In the genomic region with DNA sequence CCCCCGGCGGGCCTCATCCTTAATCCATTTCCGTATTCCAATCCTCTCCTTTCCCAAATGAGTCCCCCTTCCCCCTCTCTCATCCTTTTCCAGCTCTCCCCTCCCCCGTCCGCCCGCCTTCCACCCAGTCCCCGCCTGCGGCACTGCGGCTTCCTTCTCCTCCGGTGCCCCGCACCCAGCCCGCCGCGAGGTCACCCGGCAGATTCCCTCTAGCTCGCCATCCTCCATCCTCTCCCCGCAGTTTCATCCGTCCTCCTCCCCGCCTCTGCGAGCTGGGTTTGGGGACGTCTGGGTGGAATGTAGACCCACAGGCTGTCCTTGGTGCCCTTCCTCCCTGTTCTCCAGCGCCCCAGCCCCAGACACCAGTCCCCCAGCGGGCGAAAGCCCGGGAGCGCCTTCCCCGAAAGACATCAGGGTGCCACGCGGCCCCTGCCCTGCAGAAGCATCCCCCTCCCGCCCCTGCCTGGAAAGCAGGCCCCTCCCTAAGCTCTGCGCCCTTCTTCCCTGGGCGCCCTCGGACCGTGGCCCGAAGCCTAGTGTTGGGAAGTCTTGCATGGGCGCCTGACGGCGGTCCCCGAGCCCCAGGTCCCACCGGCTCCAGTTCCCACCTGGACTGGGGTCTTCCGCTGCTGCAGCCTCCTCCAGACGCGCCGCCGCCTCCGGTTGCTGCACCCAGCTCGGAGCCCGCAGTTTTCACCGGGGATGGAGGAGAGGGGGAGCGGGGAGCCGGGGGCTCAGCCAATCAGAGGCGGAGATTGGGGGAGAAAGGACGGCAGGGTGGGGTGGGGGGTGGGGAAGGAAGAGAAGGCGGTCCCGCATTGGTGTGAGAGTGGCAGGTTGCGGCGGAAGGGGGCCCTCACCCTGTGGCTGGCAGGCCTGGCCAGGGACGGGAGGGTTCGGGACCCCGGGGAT, we compare ENCODE assay signal across 1 cellular context.
A peak's percentile ranks its signal among the peaks of the same experiment; 100 is the strongest.
TF ChIP-seq lines count a peak whose summit lies in the region.

Gene THY1, minus strand, starts transcription at position 668 of the 912 bp plus-strand sequence. CDS start 2,267 bp downstream, outside the sequence.

TF ChIP-seq in WTC11, 78 proteins besides CTCF, POLR2A, EP300 and RAD21 (continued from another document and continues in another):
- TF ChIP-seq HMGXB4 (CRISPR knock-in tag; IDR thresholded peaks at IDR 0.05): no peak
- TF ChIP-seq ZNF138 (CRISPR knock-in tag; conservative IDR thresholded peaks at IDR 0.05): no peak
- TF ChIP-seq, protein P1, sequence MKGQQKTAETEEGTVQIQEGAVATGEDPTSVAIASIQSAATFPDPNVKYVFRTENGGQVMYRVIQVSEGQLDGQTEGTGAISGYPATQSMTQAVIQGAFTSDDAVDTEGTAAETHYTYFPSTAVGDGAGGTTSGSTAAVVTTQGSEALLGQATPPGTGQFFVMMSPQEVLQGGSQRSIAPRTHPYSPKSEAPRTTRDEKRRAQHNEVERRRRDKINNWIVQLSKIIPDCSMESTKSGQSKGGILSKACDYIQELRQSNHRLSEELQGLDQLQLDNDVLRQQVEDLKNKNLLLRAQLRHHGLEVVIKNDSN (CRISPR knock-in tag; IDR thresholded peaks at IDR 0.05): no peak
- peak; percentile 66; the same call in 1 of the 2 replicates for TF ChIP-seq ARID4B (CRISPR knock-in tag; IDR thresholded peaks at IDR 0.05; ENCODE audit: borderline replicate concordance)
- TF ChIP-seq, protein P2, sequence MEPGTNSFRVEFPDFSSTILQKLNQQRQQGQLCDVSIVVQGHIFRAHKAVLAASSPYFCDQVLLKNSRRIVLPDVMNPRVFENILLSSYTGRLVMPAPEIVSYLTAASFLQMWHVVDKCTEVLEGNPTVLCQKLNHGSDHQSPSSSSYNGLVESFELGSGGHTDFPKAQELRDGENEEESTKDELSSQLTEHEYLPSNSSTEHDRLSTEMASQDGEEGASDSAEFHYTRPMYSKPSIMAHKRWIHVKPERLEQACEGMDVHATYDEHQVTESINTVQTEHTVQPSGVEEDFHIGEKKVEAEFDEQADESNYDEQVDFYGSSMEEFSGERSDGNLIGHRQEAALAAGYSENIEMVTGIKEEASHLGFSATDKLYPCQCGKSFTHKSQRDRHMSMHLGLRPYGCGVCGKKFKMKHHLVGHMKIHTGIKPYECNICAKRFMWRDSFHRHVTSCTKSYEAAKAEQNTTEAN (CRISPR knock-in tag; IDR thresholded peaks at IDR 0.05): 0 out of 2 replicates have a peak, but pooled peaks have one; percentile 23
- no peak for TF ChIP-seq ZNF396 (CRISPR knock-in tag; IDR thresholded peaks at IDR 0.05; ENCODE audit: borderline replicate concordance)
- TF ChIP-seq IRF2 (CRISPR knock-in tag; IDR thresholded peaks at IDR 0.05; ENCODE audit: borderline replicate concordance, low read depth): no peak
- no peak for TF ChIP-seq ZNF121 (CRISPR knock-in tag; IDR thresholded peaks at IDR 0.05)
- TF ChIP-seq ZBTB21 (CRISPR knock-in tag; IDR thresholded peaks at IDR 0.05; ENCODE audit: borderline replicate concordance): no peak
- 0 out of 2 replicates have a peak, but pooled peaks have one; percentile 16 for TF ChIP-seq CREB1 (CRISPR knock-in tag; IDR thresholded peaks at IDR 0.05)
- TF ChIP-seq AFF4 (CRISPR knock-in tag; IDR thresholded peaks at IDR 0.05; ENCODE audit: borderline replicate concordance): 0 out of 2 replicates have a peak, but pooled peaks have one; percentile 39
- TF ChIP-seq MYBL2 (CRISPR knock-in tag; IDR thresholded peaks at IDR 0.05): peak; percentile 60; the same call in 1 of the 2 replicates
- TF ChIP-seq FOXJ3 (CRISPR knock-in tag; IDR thresholded peaks at IDR 0.05; ENCODE audit: borderline replicate concordance): no peak
- TF ChIP-seq JUN (CRISPR knock-in tag; IDR thresholded peaks at IDR 0.05): 0 out of 2 replicates have a peak, but pooled peaks have one; percentile 68
- TF ChIP-seq SP1 (CRISPR knock-in tag; conservative IDR thresholded peaks at IDR 0.05): peak; percentile 48
- TF ChIP-seq, protein P3, sequence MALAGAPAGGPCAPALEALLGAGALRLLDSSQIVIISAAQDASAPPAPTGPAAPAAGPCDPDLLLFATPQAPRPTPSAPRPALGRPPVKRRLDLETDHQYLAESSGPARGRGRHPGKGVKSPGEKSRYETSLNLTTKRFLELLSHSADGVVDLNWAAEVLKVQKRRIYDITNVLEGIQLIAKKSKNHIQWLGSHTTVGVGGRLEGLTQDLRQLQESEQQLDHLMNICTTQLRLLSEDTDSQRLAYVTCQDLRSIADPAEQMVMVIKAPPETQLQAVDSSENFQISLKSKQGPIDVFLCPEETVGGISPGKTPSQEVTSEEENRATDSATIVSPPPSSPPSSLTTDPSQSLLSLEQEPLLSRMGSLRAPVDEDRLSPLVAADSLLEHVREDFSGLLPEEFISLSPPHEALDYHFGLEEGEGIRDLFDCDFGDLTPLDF (CRISPR knock-in tag; IDR thresholded peaks at IDR 0.05): peak; percentile 41; the same call in 1 of the 2 replicates
- TF ChIP-seq, protein P4, sequence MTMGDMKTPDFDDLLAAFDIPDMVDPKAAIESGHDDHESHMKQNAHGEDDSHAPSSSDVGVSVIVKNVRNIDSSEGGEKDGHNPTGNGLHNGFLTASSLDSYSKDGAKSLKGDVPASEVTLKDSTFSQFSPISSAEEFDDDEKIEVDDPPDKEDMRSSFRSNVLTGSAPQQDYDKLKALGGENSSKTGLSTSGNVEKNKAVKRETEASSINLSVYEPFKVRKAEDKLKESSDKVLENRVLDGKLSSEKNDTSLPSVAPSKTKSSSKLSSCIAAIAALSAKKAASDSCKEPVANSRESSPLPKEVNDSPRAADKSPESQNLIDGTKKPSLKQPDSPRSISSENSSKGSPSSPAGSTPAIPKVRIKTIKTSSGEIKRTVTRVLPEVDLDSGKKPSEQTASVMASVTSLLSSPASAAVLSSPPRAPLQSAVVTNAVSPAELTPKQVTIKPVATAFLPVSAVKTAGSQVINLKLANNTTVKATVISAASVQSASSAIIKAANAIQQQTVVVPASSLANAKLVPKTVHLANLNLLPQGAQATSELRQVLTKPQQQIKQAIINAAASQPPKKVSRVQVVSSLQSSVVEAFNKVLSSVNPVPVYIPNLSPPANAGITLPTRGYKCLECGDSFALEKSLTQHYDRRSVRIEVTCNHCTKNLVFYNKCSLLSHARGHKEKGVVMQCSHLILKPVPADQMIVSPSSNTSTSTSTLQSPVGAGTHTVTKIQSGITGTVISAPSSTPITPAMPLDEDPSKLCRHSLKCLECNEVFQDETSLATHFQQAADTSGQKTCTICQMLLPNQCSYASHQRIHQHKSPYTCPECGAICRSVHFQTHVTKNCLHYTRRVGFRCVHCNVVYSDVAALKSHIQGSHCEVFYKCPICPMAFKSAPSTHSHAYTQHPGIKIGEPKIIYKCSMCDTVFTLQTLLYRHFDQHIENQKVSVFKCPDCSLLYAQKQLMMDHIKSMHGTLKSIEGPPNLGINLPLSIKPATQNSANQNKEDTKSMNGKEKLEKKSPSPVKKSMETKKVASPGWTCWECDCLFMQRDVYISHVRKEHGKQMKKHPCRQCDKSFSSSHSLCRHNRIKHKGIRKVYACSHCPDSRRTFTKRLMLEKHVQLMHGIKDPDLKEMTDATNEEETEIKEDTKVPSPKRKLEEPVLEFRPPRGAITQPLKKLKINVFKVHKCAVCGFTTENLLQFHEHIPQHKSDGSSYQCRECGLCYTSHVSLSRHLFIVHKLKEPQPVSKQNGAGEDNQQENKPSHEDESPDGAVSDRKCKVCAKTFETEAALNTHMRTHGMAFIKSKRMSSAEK (CRISPR knock-in tag; IDR thresholded peaks at IDR 0.05; ENCODE audit: borderline replicate concordance): no peak
- no peak for TF ChIP-seq RELA (CRISPR knock-in tag; IDR thresholded peaks at IDR 0.05; ENCODE audit: borderline replicate concordance)
- no peak for TF ChIP-seq NR2C2 (CRISPR knock-in tag; IDR thresholded peaks at IDR 0.05)
- TF ChIP-seq, protein P5, sequence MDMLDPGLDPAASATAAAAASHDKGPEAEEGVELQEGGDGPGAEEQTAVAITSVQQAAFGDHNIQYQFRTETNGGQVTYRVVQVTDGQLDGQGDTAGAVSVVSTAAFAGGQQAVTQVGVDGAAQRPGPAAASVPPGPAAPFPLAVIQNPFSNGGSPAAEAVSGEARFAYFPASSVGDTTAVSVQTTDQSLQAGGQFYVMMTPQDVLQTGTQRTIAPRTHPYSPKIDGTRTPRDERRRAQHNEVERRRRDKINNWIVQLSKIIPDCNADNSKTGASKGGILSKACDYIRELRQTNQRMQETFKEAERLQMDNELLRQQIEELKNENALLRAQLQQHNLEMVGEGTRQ (CRISPR knock-in tag; IDR thresholded peaks at IDR 0.05): no peak
- TF ChIP-seq, protein P6, sequence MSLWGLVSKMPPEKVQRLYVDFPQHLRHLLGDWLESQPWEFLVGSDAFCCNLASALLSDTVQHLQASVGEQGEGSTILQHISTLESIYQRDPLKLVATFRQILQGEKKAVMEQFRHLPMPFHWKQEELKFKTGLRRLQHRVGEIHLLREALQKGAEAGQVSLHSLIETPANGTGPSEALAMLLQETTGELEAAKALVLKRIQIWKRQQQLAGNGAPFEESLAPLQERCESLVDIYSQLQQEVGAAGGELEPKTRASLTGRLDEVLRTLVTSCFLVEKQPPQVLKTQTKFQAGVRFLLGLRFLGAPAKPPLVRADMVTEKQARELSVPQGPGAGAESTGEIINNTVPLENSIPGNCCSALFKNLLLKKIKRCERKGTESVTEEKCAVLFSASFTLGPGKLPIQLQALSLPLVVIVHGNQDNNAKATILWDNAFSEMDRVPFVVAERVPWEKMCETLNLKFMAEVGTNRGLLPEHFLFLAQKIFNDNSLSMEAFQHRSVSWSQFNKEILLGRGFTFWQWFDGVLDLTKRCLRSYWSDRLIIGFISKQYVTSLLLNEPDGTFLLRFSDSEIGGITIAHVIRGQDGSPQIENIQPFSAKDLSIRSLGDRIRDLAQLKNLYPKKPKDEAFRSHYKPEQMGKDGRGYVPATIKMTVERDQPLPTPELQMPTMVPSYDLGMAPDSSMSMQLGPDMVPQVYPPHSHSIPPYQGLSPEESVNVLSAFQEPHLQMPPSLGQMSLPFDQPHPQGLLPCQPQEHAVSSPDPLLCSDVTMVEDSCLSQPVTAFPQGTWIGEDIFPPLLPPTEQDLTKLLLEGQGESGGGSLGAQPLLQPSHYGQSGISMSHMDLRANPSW (CRISPR knock-in tag; conservative IDR thresholded peaks at IDR 0.05; ENCODE audit: low read depth): 0 out of 2 replicates have a peak, but pooled peaks have one; percentile 52
- no peak for TF ChIP-seq GTF2I (CRISPR knock-in tag; conservative IDR thresholded peaks at IDR 0.05)
- peak; percentile 27 for TF ChIP-seq NFYB (CRISPR knock-in tag; conservative IDR thresholded peaks at IDR 0.05; ENCODE audit: low read depth)
- TF ChIP-seq, protein P7, sequence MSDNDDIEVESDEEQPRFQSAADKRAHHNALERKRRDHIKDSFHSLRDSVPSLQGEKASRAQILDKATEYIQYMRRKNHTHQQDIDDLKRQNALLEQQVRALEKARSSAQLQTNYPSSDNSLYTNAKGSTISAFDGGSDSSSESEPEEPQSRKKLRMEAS (CRISPR knock-in tag; IDR thresholded peaks at IDR 0.05): peak; percentile 21; the same call in 1 of the 2 replicates
